In the genomic region with DNA sequence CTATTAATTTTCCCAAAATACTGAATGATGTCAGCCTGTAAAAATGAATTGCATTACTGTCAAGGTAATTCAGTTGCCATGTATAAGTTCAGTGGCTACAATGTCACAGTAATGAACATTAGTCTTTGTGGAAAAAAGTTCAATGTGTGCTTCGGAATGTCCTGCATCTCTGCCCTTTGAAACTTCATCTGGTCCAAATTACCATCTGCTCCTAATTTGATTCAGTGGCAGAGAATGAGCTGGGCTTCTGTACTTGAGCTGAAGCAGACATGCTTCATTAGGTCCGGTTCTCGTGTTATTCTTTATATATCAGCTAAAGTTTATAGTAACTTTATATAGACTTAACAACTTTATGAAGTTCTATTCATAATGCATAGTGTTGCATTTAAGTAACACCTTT, we compare ENCODE assay signal across 21 cellular contexts.
DNase-seq lines count a peak whose midpoint lies in the region; ATAC-seq, FAIRE-seq and TF ChIP-seq lines count a peak whose summit lies in the region.
"Had no signal": no experiment of that assay in that cellular context is flagged by ENCODE, and none has a peak within 500 bp of the region (broad histone marks: within the 10 kb centered on the region; RNA-seq: fewer than 3 reads in every experiment).

No MANE protein-coding gene starts in this region.

- POLR2A ChIA-PET in endothelial cell of umbilical vein (lab: Charles Lee), result no interaction called here
- POLR2A ChIA-PET in activated CD4-positive, alpha-beta T cell treated with anti-CD3 and anti-CD28 coated beads for 36 hours (lab: Charles Lee), result no interaction called here

- H3K4me2 ChIP-seq in endothelial cell of umbilical vein (ENCODE audit: insufficient read depth, low read length) (no peak overlapping the region), mesenchymal stem cell (ENCODE audit: low read length, poor library complexity, severe bottlenecking) (no peak overlapping the region)
- H3K4me2 ChIP-seq: GM23338 had no signal

- no peak for TF ChIP-seq POLR2A in endothelial cell of umbilical vein (IDR thresholded peaks at IDR 0.05; ENCODE audit: low read depth, low read length)

- intact Hi-C loops in endothelial cell of umbilical vein (cut with micrococcal nuclease), result no loop called here
- intact Hi-C loops in activated CD4-positive, alpha-beta T cell treated with anti-CD3 and anti-CD28 coated beads for 36 hours (cut with DNase I, micrococcal nuclease), result no loop called here

- no peaks in the 10 kb centered on the region for H4K20me1 ChIP-seq in endothelial cell of umbilical vein (replicated peaks; ENCODE audit: control insufficient read depth, extremely low read depth, insufficient read depth, low read length)

- CTCF ChIA-PET in endothelial cell of umbilical vein (lab: Charles Lee), result no interaction called here
- CTCF ChIA-PET in activated CD4-positive, alpha-beta T cell treated with anti-CD3 and anti-CD28 coated beads for 36 hours (lab: Charles Lee), result interaction anchor here (0.5 kb wide), 1 partner anchor 11 kb away, joined by 3 read pairs; no protein-coding TSS in a partner anchor

- H3K27ac Mint-ChIP-seq in activated CD4-positive, alpha-beta T cell treated with anti-CD3 and anti-CD28 coated beads for 36 hours, result no peak overlapping the region
- H3K27ac Mint-ChIP-seq: GM23338 had no signal

- H3K4me3 ChIP-seq in endothelial cell of umbilical vein (replicated peaks in 1 of 3; ENCODE audit: insufficient read depth in 1 of 3, low read depth in 1 of 3, low read length in 3 of 3), result no peak overlapping the region
- no peak overlapping the region for H3K4me3 ChIP-seq in mesenchymal stem cell (ENCODE audit: insufficient read depth in 1 of 2, low read depth in 1 of 2, low read length in 2 of 2)
- H3K4me3 ChIP-seq: GM23338, K562, SK-N-MC had no signal

- DNase-seq in EH (ENCODE audit: low read depth) (peak; percentile 55), SK-N-DZ (ENCODE audit: low spot score) (peak; percentile 43), endothelial cell of umbilical vein (ENCODE audit: low read depth, low spot score) (no peak), mesenchymal stem cell (no peak), NCI-H1694 (lab: John Stamatoyannopoulos, UW) (no peak), HPDE6-E6E7 (ENCODE audit: extremely low spot score) (no peak), activated gamma-delta T cell treated with Interleukin-2 at 50 U/mL for 16 hours (no peak)
- no peak for DNase-seq in activated CD4-positive, alpha-beta T cell treated with anti-CD3 and anti-CD28 coated beads for 36 hours
- DNase-seq: Caco-2, DMS153, EL, MV-4-11, NCI-H1417, NCI-H2029, NCI-H2171 treated with DMSO at 0.1 percent for 48 hours, NCI-H510A, NCI-H774 had no signal

- no peaks in the 10 kb centered on the region for H3K27me3 Mint-ChIP-seq in activated CD4-positive, alpha-beta T cell treated with anti-CD3 and anti-CD28 coated beads for 36 hours

- no peak overlapping the region for H2BK120ac ChIP-seq in mesenchymal stem cell (ENCODE audit: low read depth, low read length)

- no peak overlapping the region for H3K9ac ChIP-seq in endothelial cell of umbilical vein (replicated peaks; ENCODE audit: extremely low read depth, insufficient read depth, low read length)
- H3K9ac ChIP-seq in mesenchymal stem cell (ENCODE audit: low read length), result peak overlapping the region; percentile 5

- H3K23ac ChIP-seq in mesenchymal stem cell (ENCODE audit: low read length in 2 of 2), result no peak overlapping the region

- no peaks in the 10 kb centered on the region for H3K79me1 ChIP-seq in mesenchymal stem cell (replicated peaks; ENCODE audit: low read length, poor library complexity, severe bottlenecking)

- no peak overlapping the region for H2BK5ac ChIP-seq in mesenchymal stem cell (ENCODE audit: low read depth, low read length, poor library complexity, severe bottlenecking)

- TF ChIP-seq CTCF in endothelial cell of umbilical vein (IDR thresholded peaks at IDR 0.05; ENCODE audit: extremely low read depth in 1 of 2, insufficient read depth in 1 of 2, low read depth in 1 of 2, low read length in 2 of 2), result no peak

- 100% methylated on average over 1 of the region's 3 CpGs for whole genome bisulfite sequencing in mesenchymal stem cell

- H3K9me1 ChIP-seq in endothelial cell of umbilical vein (replicated peaks; ENCODE audit: control insufficient read depth, extremely low read depth, insufficient read depth, low read length), result no peaks in the 10 kb centered on the region

- BruUV-seq in endothelial cell of umbilical vein (replicated peaks; lab: Mats Ljungman, UMichigan), result no TSS peak

- no peaks in the 10 kb centered on the region for H3K9me3 Mint-ChIP-seq in activated CD4-positive, alpha-beta T cell treated with anti-CD3 and anti-CD28 coated beads for 36 hours (ENCODE audit: low read depth)
- H3K9me3 Mint-ChIP-seq: GM23338 had no signal

- H2AFZ ChIP-seq in endothelial cell of umbilical vein (ENCODE audit: low read depth, low read length) (no peak overlapping the region), mesenchymal stem cell (ENCODE audit: low read depth, low read length) (no peak overlapping the region)
- H2AFZ ChIP-seq: GM23338 had no signal

- H3K36me3 Mint-ChIP-seq in activated CD4-positive, alpha-beta T cell treated with anti-CD3 and anti-CD28 coated beads for 36 hours (ENCODE audit: low read depth), result no peaks in the 10 kb centered on the region

- dilution Hi-C loops in endothelial cell of umbilical vein (cut with MboI; ENCODE audit: extremely low pct_ligation_motif_present, low sequenced_read_pairs), result no loop called here

- no peak overlapping the region for H2BK15ac ChIP-seq in mesenchymal stem cell (ENCODE audit: low read depth, poor library complexity, severe bottlenecking)

- no peaks in the 10 kb centered on the region for H3K27me3 ChIP-seq in endothelial cell of umbilical vein (ENCODE audit: control insufficient read depth in 2 of 2, insufficient read depth in 2 of 2, low read length in 2 of 2)
- no peaks in the 10 kb centered on the region for H3K27me3 ChIP-seq in mesenchymal stem cell (ENCODE audit: control insufficient read depth in 1 of 2, insufficient read depth in 1 of 2, low read length in 2 of 2)

- H3K4ac ChIP-seq in mesenchymal stem cell (ENCODE audit: low read depth in 1 of 2, low read length in 2 of 2), result no peak overlapping the region

- H3K9me3 ChIP-seq in endothelial cell of umbilical vein (replicated peaks; ENCODE audit: control insufficient read depth, insufficient read depth, low read length), result no peaks in the 10 kb centered on the region
- H3K9me3 ChIP-seq in mesenchymal stem cell (ENCODE audit: control insufficient read depth, low read length), result no peaks in the 10 kb centered on the region
- H3K9me3 ChIP-seq: Caco-2 had no signal

- no peaks in the 10 kb centered on the region for H3K36me3 ChIP-seq in endothelial cell of umbilical vein (ENCODE audit: control insufficient read depth in 2 of 2, extremely low read depth in 1 of 2, insufficient read depth in 2 of 2, low read length in 2 of 2)
- H3K36me3 ChIP-seq in mesenchymal stem cell (ENCODE audit: control insufficient read depth in 1 of 2, insufficient read depth in 2 of 2, low read depth in 1 of 2, low read length in 2 of 2), result no peaks in the 10 kb centered on the region

- no peak overlapping the region for H4K91ac ChIP-seq in mesenchymal stem cell (ENCODE audit: low read length)

- H4K8ac ChIP-seq in mesenchymal stem cell (ENCODE audit: low read length), result no peak overlapping the region

- no peaks in the 10 kb centered on the region for H3K4me1 ChIP-seq in endothelial cell of umbilical vein (ENCODE audit: control insufficient read depth, extremely low read depth, insufficient read depth, low read length)
- H3K4me1 ChIP-seq in mesenchymal stem cell (ENCODE audit: control insufficient read depth, insufficient read depth, low read depth, low read length), result no peaks in the 10 kb centered on the region
- H3K4me1 ChIP-seq: Caco-2 had no signal

- peak; percentile 12 for FAIRE-seq in endothelial cell of umbilical vein (lab: Jason Lieb, UNC)
- FAIRE-seq: K562 had no signal

- H3K18ac ChIP-seq in mesenchymal stem cell (ENCODE audit: low read depth in 1 of 2, low read length in 2 of 2), result no peak overlapping the region

- no peak overlapping the region for H3K27ac ChIP-seq in endothelial cell of umbilical vein (ENCODE audit: insufficient read depth, low read depth, low read length)
- H3K27ac ChIP-seq in mesenchymal stem cell (ENCODE audit: low read length, poor library complexity, severe bottlenecking), result no peak overlapping the region
- H3K27ac ChIP-seq: SK-N-MC had no signal

- H2BK12ac ChIP-seq in mesenchymal stem cell (ENCODE audit: low read length in 2 of 2), result no peak overlapping the region

- H3K79me2 ChIP-seq in endothelial cell of umbilical vein (ENCODE audit: control insufficient read depth, insufficient read depth, low read length), result no peaks in the 10 kb centered on the region

- no peak overlapping the region for H3K4me3 Mint-ChIP-seq in activated CD4-positive, alpha-beta T cell treated with anti-CD3 and anti-CD28 coated beads for 36 hours
- H3K4me3 Mint-ChIP-seq: GM23338 had no signal

- no peak overlapping the region for H3K14ac ChIP-seq in mesenchymal stem cell (ENCODE audit: low read length in 2 of 2)

- no peaks in the 10 kb centered on the region for H3K4me1 Mint-ChIP-seq in activated CD4-positive, alpha-beta T cell treated with anti-CD3 and anti-CD28 coated beads for 36 hours
- H3K4me1 Mint-ChIP-seq: GM23338 had no signal

- no peak overlapping the region for H2AK5ac ChIP-seq in mesenchymal stem cell (ENCODE audit: low read length, severe bottlenecking)

- ATAC-seq in activated CD4-positive, alpha-beta T cell treated with anti-CD3 and anti-CD28 coated beads for 36 hours, result no peak
- ATAC-seq: GM23338, K562, Right ventricle myocardium inferior had no signal

TF ChIP-seq in endothelial cell of umbilical vein, 7 proteins besides CTCF, POLR2A, EP300 and RAD21:
- no peak for TF ChIP-seq GATA2 (IDR thresholded peaks at IDR 0.05; ENCODE audit: insufficient read depth, insufficient read length, low read depth, low read length)
- no peak for TF ChIP-seq JUN (IDR thresholded peaks at IDR 0.05; ENCODE audit: borderline replicate concordance, insufficient read depth, insufficient read length, low read depth)
- no peak for TF ChIP-seq POLR2AphosphoS5 (IDR thresholded peaks at IDR 0.05; ENCODE audit: insufficient read depth, low read depth, low read length)
- TF ChIP-seq EZH2 (IDR thresholded peaks at IDR 0.05; ENCODE audit: borderline replicate concordance, low read depth, low read length, severe bottlenecking), result no peak
- TF ChIP-seq MYC (IDR thresholded peaks at IDR 0.05; ENCODE audit: low read depth, low read length), result no peak
- TF ChIP-seq, protein P1, sequence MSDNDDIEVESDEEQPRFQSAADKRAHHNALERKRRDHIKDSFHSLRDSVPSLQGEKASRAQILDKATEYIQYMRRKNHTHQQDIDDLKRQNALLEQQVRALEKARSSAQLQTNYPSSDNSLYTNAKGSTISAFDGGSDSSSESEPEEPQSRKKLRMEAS (IDR thresholded peaks at IDR 0.05; ENCODE audit: insufficient read depth, insufficient read length), result no peak
- TF ChIP-seq FOS (IDR thresholded peaks at IDR 0.05; ENCODE audit: borderline replicate concordance, insufficient read depth, low read length), result no peak
TF ChIP-seq in endothelial cell of umbilical vein: peak in this region for 0.

Comparison
In these comparisons a context has a peak if more than half of its experiments do, and no peak if none do; other contexts are left out.
1. DNase-seq: peak in EH (single experiment) and SK-N-DZ (single experiment); none in endothelial cell of umbilical vein (single experiment), mesenchymal stem cell (single experiment), NCI-H1694 (single experiment), HPDE6-E6E7 (single experiment), activated CD4-positive, alpha-beta T cell treated with anti-CD3 and anti-CD28 coated beads for 36 hours (single experiment) and activated gamma-delta T cell treated with Interleukin-2 at 50 U/mL for 16 hours (single experiment).